9 cellular contexts compared by ENCODE assay signal in the genomic region with DNA sequence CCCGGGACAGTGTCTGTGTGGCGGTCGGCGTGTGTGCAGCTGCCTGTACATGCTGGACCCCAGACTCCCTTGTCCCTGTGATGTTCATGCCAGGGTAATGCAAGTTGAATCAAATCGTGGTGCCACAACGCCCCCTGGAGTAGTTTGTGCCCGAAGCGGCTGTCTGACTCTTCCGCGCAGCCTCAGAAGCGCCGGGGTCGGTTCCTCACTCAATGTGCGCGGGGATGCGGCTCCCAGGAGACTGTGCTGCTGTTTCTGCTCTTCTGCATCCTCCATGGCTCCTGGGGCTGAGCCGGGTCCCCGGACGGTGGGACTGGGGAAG. TPM values are rescaled to one million over a fixed set of nuclear protein-coding genes. Genes with fewer than 3 reads are reported as not detected.
A peak's percentile ranks its signal among the peaks of the same experiment; 100 is the strongest.
DNase-seq lines count a peak whose midpoint lies in the region; ATAC-seq and TF ChIP-seq lines count a peak whose summit lies in the region.
"Not testable (repeated sequence)": the region's sequence is repeated elsewhere in the genome, so short reads cannot be mapped to it uniquely, and the experiment has no call there.
"Had no signal": no experiment of that assay in that cellular context is flagged by ENCODE, and none has a peak within 500 bp of the region (broad histone marks: within the 10 kb centered on the region; RNA-seq: fewer than 3 reads in every experiment).

No MANE protein-coding gene starts in this region.

- not testable (repeated sequence) for H3K4me3 ChIP-seq in DND-41 (ENCODE audit: low read depth in 1 of 2, low read length in 2 of 2); HCT116 (replicated peaks in 1 of 2; ENCODE audit: low read depth in 1 of 2, low read length in 2 of 2); Panc1 (ENCODE audit: low read depth in 2 of 2, low read length in 2 of 2)

- not testable (repeated sequence) for TF ChIP-seq RAD21 in HCT116 (IDR thresholded peaks at IDR 0.05; ENCODE audit: low read depth)

- H3K27ac Mint-ChIP-seq in activated CD4-positive, alpha-beta T cell treated with anti-CD3 and anti-CD28 coated beads for 36 hours; activated naive CD4-positive, alpha-beta T cell treated with anti-CD3 and anti-CD28 coated beads, Interleukin-2, amount 50 U/mL, for 72 hours; naive B cell: not testable (repeated sequence)

- intact Hi-C loops in HCT116 (cut with micrococcal nuclease); Panc1 (cut with micrococcal nuclease; ENCODE audit: unreplicated experiment); activated CD4-positive, alpha-beta T cell treated with anti-CD3 and anti-CD28 coated beads for 36 hours (cut with DNase I, micrococcal nuclease): not testable (repeated sequence)
- intact Hi-C loops in Right ventricle myocardium inferior (cut with DNase I) = loop anchor here (10.0 kb wide), 1 partner anchor 495 kb away; no protein-coding TSS in a partner anchor

- H2AFZ ChIP-seq in DND-41 (ENCODE audit: low read depth, low read length); HCT116 (ENCODE audit: low read depth, low read length, poor library complexity, severe bottlenecking): not testable (repeated sequence)

- ATAC-seq in DND-41 (ENCODE audit: insufficient read depth, low read depth) (peak; percentile 56), HCT116 (peak; percentile 67), Panc1 (peak; percentile 33; the same call in 1 of the 2 replicates), Right ventricle myocardium inferior (peak; percentile 36), naive B cell (ENCODE audit: low read depth in 2 of 2) (peak; percentile 82 to 90)
- ATAC-seq in activated CD4-positive, alpha-beta T cell treated with anti-CD3 and anti-CD28 coated beads for 36 hours = peak; percentile 86
- ATAC-seq in activated naive CD4-positive, alpha-beta T cell treated with anti-CD3 and anti-CD28 coated beads, Interleukin-2, amount 50 U/mL, for 72 hours = peak; percentile 20 to 58
- peak; percentile 33 for ATAC-seq in stimulated activated naive CD8-positive, alpha-beta T cell treated with anti-CD3 and anti-CD28 coated beads, Interleukin-15, Interleukin-2, amounts not matched to agents 100 U/mL and 50 U/mL, for 24 hours

- H3K9me3 ChIP-seq in DND-41 (ENCODE audit: insufficient read depth, low read length, severe bottlenecking); HCT116 (ENCODE audit: control insufficient read depth in 1 of 2, insufficient read depth in 1 of 2, low read depth in 1 of 2, low read length in 2 of 2); Panc1 (ENCODE audit: control insufficient read depth, insufficient read depth, low read depth, low read length): not testable (repeated sequence)

- not testable (repeated sequence) for H3K36me3 ChIP-seq in DND-41 (ENCODE audit: insufficient read depth, low read length); HCT116 (ENCODE audit: control insufficient read depth in 1 of 2, insufficient read depth in 2 of 2, low read length in 2 of 2); Panc1 (ENCODE audit: control insufficient read depth, insufficient read depth, low read length)

- POLR2A ChIA-PET in HCT116 (lab: Charles Lee); Panc1 (lab: Charles Lee); activated CD4-positive, alpha-beta T cell treated with anti-CD3 and anti-CD28 coated beads for 36 hours (lab: Charles Lee): not testable (repeated sequence)

- not testable (repeated sequence) for H3K4me3 Mint-ChIP-seq in activated CD4-positive, alpha-beta T cell treated with anti-CD3 and anti-CD28 coated beads for 36 hours; naive B cell

- not testable (repeated sequence) for H3K4me2 ChIP-seq in DND-41 (ENCODE audit: insufficient read depth, low read length); HCT116 (ENCODE audit: low read length)

- CTCF ChIA-PET in HCT116 (lab: Charles Lee); Panc1 (lab: Charles Lee); activated CD4-positive, alpha-beta T cell treated with anti-CD3 and anti-CD28 coated beads for 36 hours (lab: Charles Lee): not testable (repeated sequence)

- H3K36me3 Mint-ChIP-seq in activated CD4-positive, alpha-beta T cell treated with anti-CD3 and anti-CD28 coated beads for 36 hours (ENCODE audit: low read depth); activated naive CD4-positive, alpha-beta T cell treated with anti-CD3 and anti-CD28 coated beads, Interleukin-2, amount 50 U/mL, for 72 hours; naive B cell: not testable (repeated sequence)

- not testable (repeated sequence) for H3K27ac ChIP-seq in DND-41 (ENCODE audit: low read length); HCT116 (ENCODE audit: low read depth, low read length); Panc1 (ENCODE audit: low read length)

- not testable (repeated sequence) for H3K4me1 Mint-ChIP-seq in activated CD4-positive, alpha-beta T cell treated with anti-CD3 and anti-CD28 coated beads for 36 hours; naive B cell

- H3K9ac ChIP-seq in DND-41 (ENCODE audit: low read depth, low read length); HCT116 (ENCODE audit: low read length): not testable (repeated sequence)

- H3K9me3 Mint-ChIP-seq in activated CD4-positive, alpha-beta T cell treated with anti-CD3 and anti-CD28 coated beads for 36 hours (ENCODE audit: low read depth); activated naive CD4-positive, alpha-beta T cell treated with anti-CD3 and anti-CD28 coated beads, Interleukin-2, amount 50 U/mL, for 72 hours; naive B cell: not testable (repeated sequence)

- RAD21 ChIA-PET in HCT116 (lab: Charles Lee; ENCODE audit: low non-redundant PET in 1 of 2, low total read pairs in 2 of 2, uncharacterized antibody in 2 of 2, unreplicated experiment in 2 of 2) = not testable (repeated sequence)

- H3K9me2 ChIP-seq in HCT116 (ENCODE audit: insufficient read depth) = not testable (repeated sequence)

- not testable (repeated sequence) for DNase-seq in DND-41; HCT116 (ENCODE audit: low read depth, low spot score); Panc1 (ENCODE audit: low read depth, low spot score); activated CD4-positive, alpha-beta T cell treated with anti-CD3 and anti-CD28 coated beads for 36 hours; activated naive CD4-positive, alpha-beta T cell treated with anti-CD3 and anti-CD28 coated beads, Interleukin-2, amount 50 U/mL, for 72 hours (ENCODE audit: low spot score in 2 of 2); Right ventricle myocardium inferior (ENCODE audit: missing footprints); naive B cell; stimulated activated naive CD8-positive, alpha-beta T cell treated with anti-CD3 and anti-CD28 coated beads, Interleukin-15, Interleukin-2, amounts not matched to agents 100 U/mL and 50 U/mL, for 24 hours

- H3K4me1 ChIP-seq in DND-41 (ENCODE audit: insufficient read depth, low read length); HCT116 (ENCODE audit: control insufficient read depth in 1 of 2, insufficient read depth in 2 of 2, low read length in 2 of 2); Panc1 (ENCODE audit: control insufficient read depth, insufficient read depth, low read length): not testable (repeated sequence)

- TF ChIP-seq CTCF in DND-41 (IDR thresholded peaks at IDR 0.05; ENCODE audit: borderline replicate concordance, extremely low read depth, low read length, poor library complexity, severe bottlenecking); HCT116 (IDR thresholded peaks at IDR 0.05 in 2 of 3, conservative IDR thresholded peaks at IDR 0.05 in 1 of 3; ENCODE audit: borderline replicate concordance in 1 of 3, insufficient read depth in 1 of 3, low read depth in 2 of 3, low read length in 2 of 3); Panc1 (IDR thresholded peaks at IDR 0.05): not testable (repeated sequence)

- not testable (repeated sequence) for H3K27me3 Mint-ChIP-seq in activated CD4-positive, alpha-beta T cell treated with anti-CD3 and anti-CD28 coated beads for 36 hours; naive B cell

- H4K20me1 ChIP-seq in DND-41 (ENCODE audit: insufficient read depth, low read length); HCT116 (ENCODE audit: insufficient read depth): not testable (repeated sequence)

- TF ChIP-seq POLR2A in HCT116 (IDR thresholded peaks at IDR 0.05; ENCODE audit: borderline replicate concordance, extremely low read depth, insufficient read depth, insufficient read length) = not testable (repeated sequence)

- BruUV-seq in HCT116 (replicated peaks; lab: Mats Ljungman, UMichigan); Panc1 (replicated peaks; lab: Mats Ljungman, UMichigan): not testable (repeated sequence)

- H3K27me3 ChIP-seq in DND-41 (ENCODE audit: insufficient read depth, low read length, poor library complexity); HCT116 (ENCODE audit: insufficient read depth, low read length); Panc1 (ENCODE audit: control insufficient read depth, insufficient read depth, low read length): not testable (repeated sequence)

- in situ Hi-C loops in Panc1 (cut with HindIII; ENCODE audit: low pct_unique_long_range_greater_than_20kb, low sequenced_read_pairs) = not testable (repeated sequence)

- not testable (repeated sequence) for H3K79me2 ChIP-seq in DND-41 (ENCODE audit: insufficient read depth, low read length); HCT116 (ENCODE audit: insufficient read depth, low read length)

RNA-seq across cellular contexts. Expression of a gene that starts 10.5 kb away (rescaled TPM):
- total RNA-seq in HCT116 (2021; ENCODE audit: unreplicated experiment) = 2.3 TPM
- 1.0 and 1.2 TPM in 2 replicates for polyA plus RNA-seq in HCT116 (2012)
- total RNA-seq in Panc1 (2021; ENCODE audit: unreplicated experiment) = 9.8 TPM
- 23.7 TPM for polyA plus RNA-seq in Panc1 (2012; ENCODE audit: insufficient read length)
- 1 to 10 TPM in 1 of 2 experiments, under 1 TPM in 1; 0.46 to 1.1 TPM for total RNA-seq in activated CD4-positive, alpha-beta T cell treated with anti-CD3 and anti-CD28 coated beads for 36 hours
- 1 to 10 TPM in 1 of 2 donors, under 1 TPM in 1; 0.68 to 1.6 TPM for total RNA-seq in activated naive CD4-positive, alpha-beta T cell treated with anti-CD3 and anti-CD28 coated beads, Interleukin-2, amount 50 U/mL, for 72 hours
- 0.54 TPM for total RNA-seq in Right ventricle myocardium inferior
- under 1 TPM in 3 of 6 donors, not detected in 3; 0.13 to 0.74 (median 0.21) TPM for polyA plus RNA-seq in naive B cell (ENCODE audit: low read depth in 6 of 6)
- total RNA-seq: A673 had no signal

RNA-seq across cellular contexts. Expression of a gene that starts 38.4 kb away (rescaled TPM):
- 37.4 TPM for total RNA-seq in HCT116 (2021; ENCODE audit: unreplicated experiment)
- polyA plus RNA-seq in HCT116 (2012) = 26.4 and 27.7 TPM in 2 replicates
- 27.4 TPM for total RNA-seq in Panc1 (2021; ENCODE audit: unreplicated experiment)
- 17.9 TPM for polyA plus RNA-seq in Panc1 (2012; ENCODE audit: insufficient read length)
- 10 to 100 TPM; 17.4 to 22.4 TPM for total RNA-seq in activated CD4-positive, alpha-beta T cell treated with anti-CD3 and anti-CD28 coated beads for 36 hours
- 10 to 100 TPM; 22.3 to 28.5 TPM for total RNA-seq in activated naive CD4-positive, alpha-beta T cell treated with anti-CD3 and anti-CD28 coated beads, Interleukin-2, amount 50 U/mL, for 72 hours
- 8.0 TPM for total RNA-seq in Right ventricle myocardium inferior
- 10 to 100 TPM; 10.2 to 25.2 (median 13.5) TPM for polyA plus RNA-seq in naive B cell (ENCODE audit: low read depth in 6 of 6)

RNA-seq across cellular contexts. Expression of a gene that starts 43.2 kb away (rescaled TPM):
- total RNA-seq in HCT116 (2021; ENCODE audit: unreplicated experiment) = not detected
- 0.12 and 0.15 TPM in 2 replicates for polyA plus RNA-seq in HCT116 (2012)
- total RNA-seq in Panc1 (2021; ENCODE audit: unreplicated experiment) = not detected
- 0.62 TPM for polyA plus RNA-seq in Panc1 (2012; ENCODE audit: insufficient read length)
- under 1 TPM in 1 of 2 experiments, not detected in 1; 0.18 TPM for total RNA-seq in activated CD4-positive, alpha-beta T cell treated with anti-CD3 and anti-CD28 coated beads for 36 hours
- total RNA-seq in activated naive CD4-positive, alpha-beta T cell treated with anti-CD3 and anti-CD28 coated beads, Interleukin-2, amount 50 U/mL, for 72 hours = under 1 TPM in 1 of 2 donors, not detected in 1; 0.10 TPM
- not detected for total RNA-seq in Right ventricle myocardium inferior
- under 1 TPM in 3 of 6 donors, not detected in 3; 0.08 to 0.15 (median 0.09) TPM for polyA plus RNA-seq in naive B cell (ENCODE audit: low read depth in 6 of 6)

Comparison
In these comparisons a context has a peak if more than half of its experiments do, and no peak if none do; other contexts are left out.
1. ATAC-seq: peak in every context shown above with its lines; median percentile 86 in activated CD4-positive, alpha-beta T cell treated with anti-CD3 and anti-CD28 coated beads for 36 hours; 86 in naive B cell; 67 in HCT116; 56 in DND-41; 39 in activated naive CD4-positive, alpha-beta T cell treated with anti-CD3 and anti-CD28 coated beads, Interleukin-2, amount 50 U/mL, for 72 hours; 36 in Right ventricle myocardium inferior; 33 in Panc1; 33 in stimulated activated naive CD8-positive, alpha-beta T cell treated with anti-CD3 and anti-CD28 coated beads, Interleukin-15, Interleukin-2, amounts not matched to agents 100 U/mL and 50 U/mL, for 24 hours.